9 cellular contexts compared by ENCODE assay signal in genomic region chr17:47275245-47275984, GRCh38. TPM values are rescaled to one million over a fixed set of nuclear protein-coding genes. Genes with fewer than 3 reads are reported as not detected.
A peak's percentile ranks its signal among the peaks of the same experiment; 100 is the strongest.
DNase-seq lines count a peak whose midpoint lies in the region; ATAC-seq and TF ChIP-seq lines count a peak whose summit lies in the region.
"Had no signal": no experiment of that assay in that cellular context is flagged by ENCODE, and none has a peak within 500 bp of the region (broad histone marks: within the 10 kb centered on the region; RNA-seq: fewer than 3 reads in every experiment).

No MANE protein-coding gene starts in this region.

- intact Hi-C loops in colonic mucosa (cut with DNase I): no loop called here

- peak in 1 of 2 donors; percentile 90 for TF ChIP-seq EP300 in tibial nerve (IDR thresholded peaks at IDR 0.05)

- H3K4me3 ChIP-seq in colonic mucosa: no peak overlapping the region
- no peak overlapping the region for H3K4me3 ChIP-seq in liver (ENCODE audit: low read depth in 1 of 3, low read length in 3 of 3)
- no peak overlapping the region for H3K4me3 ChIP-seq in tibial nerve

- no peak for TF ChIP-seq POLR2A in tibial nerve (IDR thresholded peaks at IDR 0.05)

- no peak for ATAC-seq in GM18519 (IDR thresholded peaks at IDR 0.05; ENCODE audit: low FRiP score, unreplicated experiment)

- TF ChIP-seq RAD21 in liver (IDR thresholded peaks at IDR 0.05): peak in 1 of 2 donors; percentile 47

- 39% methylated on average over 13 of the region's 13 CpGs for WGBS in liver
- 24 to 30% methylated on average over 13 of the region's 13 CpGs for WGBS in tibial nerve, 2 donors

- H3K9me3 ChIP-seq in colonic mucosa: no peaks in the 10 kb centered on the region
- H3K9me3 ChIP-seq in liver (ENCODE audit: control insufficient read depth in 4 of 4, low read length in 3 of 4): no peaks in the 10 kb centered on the region
- H3K9me3 ChIP-seq in tibial nerve: no peaks in the 10 kb centered on the region

- H3K4me1 ChIP-seq in colonic mucosa (peaks cover 7% of the 10 kb centered on the region), liver (ENCODE audit: control insufficient read depth in 4 of 4, insufficient read depth in 4 of 4, low read length in 3 of 4) (peaks cover 5 to 22% (median 13%) of the 10 kb centered on the region in 4 donors), tibial nerve (peaks cover 0 to 63% (median 48%) of the 10 kb centered on the region in 4 donors)

- in situ Hi-C loops in GM13977 (cut with MboI; ENCODE audit: low pct_unique_long_range_greater_than_20kb, low sequenced_read_pairs, unreplicated experiment): no loop called here

- H3K9ac ChIP-seq in colonic mucosa (ENCODE audit: low read depth in 2 of 2, low read length in 2 of 2): peak overlapping the region; percentile 14 to 27
- no peak overlapping the region for H3K9ac ChIP-seq in liver (ENCODE audit: low read depth in 1 of 2, low read length in 2 of 2)

- no peaks in the 10 kb centered on the region for H3K27me3 ChIP-seq in colonic mucosa
- no peaks in the 10 kb centered on the region for H3K27me3 ChIP-seq in liver (ENCODE audit: control insufficient read depth in 4 of 4, insufficient read depth in 4 of 4, low read length in 3 of 4)
- H3K27me3 ChIP-seq in tibial nerve: no peaks in the 10 kb centered on the region

- no peaks in the 10 kb centered on the region for H3K36me3 ChIP-seq in colonic mucosa
- no peaks in the 10 kb centered on the region for H3K36me3 ChIP-seq in liver (ENCODE audit: control insufficient read depth in 4 of 4, insufficient read depth in 3 of 4, low read depth in 1 of 4, low read length in 3 of 4)
- no peaks in the 10 kb centered on the region for H3K36me3 ChIP-seq in tibial nerve

- TF ChIP-seq CTCF in colonic mucosa (IDR thresholded peaks at IDR 0.05) (no peak), liver (IDR thresholded peaks at IDR 0.05; ENCODE audit: low read depth, low read length, missing input control) (no peak), tibial nerve (IDR thresholded peaks at IDR 0.05) (no peak), GM13977 (IDR thresholded peaks at IDR 0.05; ENCODE audit: extremely low read depth, insufficient read depth, missing control alignments) (no peak)

- H3K27ac ChIP-seq in colonic mucosa: peak overlapping the region; percentile 61
- peak overlapping the region; percentile 26 to 39 for H3K27ac ChIP-seq in liver (ENCODE audit: low read depth in 1 of 2, low read length in 2 of 2)
- peak overlapping the region; percentile 56 to 89 (median 80) for H3K27ac ChIP-seq in tibial nerve

- peak; percentile 28 for DNase-seq in LoVo (ENCODE audit: low spot score)
- peak; percentile 75 for DNase-seq in colonic mucosa
- DNase-seq in tibial nerve (ENCODE audit: low spot score in 2 of 2): peak; percentile 89 to 91
- DNase-seq in GM13977 (ENCODE audit: low spot score): no peak
- no peak for DNase-seq in activated CD4-positive, alpha-beta T cell treated with anti-CD3 and anti-CD28 coated beads for 1 hour
- no peak for DNase-seq in globus pallidus (ENCODE audit: low spot score)
- DNase-seq: activated CD4-positive, alpha-beta T cell treated with anti-CD3 and anti-CD28 coated beads for 48 hours had no signal

TF ChIP-seq in liver, 16 proteins besides CTCF, POLR2A, EP300 and RAD21:
- peak; percentile 14 for TF ChIP-seq NR2F2 (IDR thresholded peaks at IDR 0.05)
- peak; percentile 40 for TF ChIP-seq SP1 (IDR thresholded peaks at IDR 0.05)
- peak; percentile 46 to 51 for TF ChIP-seq RXRA (IDR thresholded peaks at IDR 0.05)
- TF ChIP-seq JUND (IDR thresholded peaks at IDR 0.05): no peak
- TF ChIP-seq REST (IDR thresholded peaks at IDR 0.05): peak; percentile 36
- TF ChIP-seq YY1 (IDR thresholded peaks at IDR 0.05): peak; percentile 36
- no peak for TF ChIP-seq EGR1 (IDR thresholded peaks at IDR 0.05; ENCODE audit: low read depth in 2 of 2)

RNA-seq across cellular contexts. Expression of gene ITGB3, which starts 21.8 kb away (rescaled TPM):
- total RNA-seq in colonic mucosa (10 to 100 TPM in 1 of 2 donors, 1 to 10 TPM in 1; 1.9 to 15.4 TPM), liver (10 to 100 TPM in 1 of 2 donors, 1 to 10 TPM in 1; 4.8 to 33.4 TPM), tibial nerve (10 to 100 TPM; 17.5 to 26.7 (median 22.1) TPM)
- polyA plus RNA-seq in liver: 1 to 10 TPM in 1 of 2 donors, under 1 TPM in 1; 0.47 to 2.8 TPM

RNA-seq across cellular contexts. Expression of gene EFCAB13, which starts 48.3 kb away (rescaled TPM):
- total RNA-seq in colonic mucosa (1 to 10 TPM; 2.6 to 3.2 TPM), liver (1 to 10 TPM; 2.0 to 2.6 TPM), tibial nerve (10 to 100 TPM in 2 of 4 donors, 1 to 10 TPM in 2; 6.5 to 15.1 (median 10.2) TPM)
- 1 to 10 TPM in 1 of 2 donors, under 1 TPM in 1; 0.80 to 2.9 TPM for polyA plus RNA-seq in liver

Comparison
In these comparisons a context has a peak if more than half of its experiments do, and no peak if none do; other contexts are left out.
1. DNase-seq: peak in LoVo (single experiment), colonic mucosa (single experiment) and tibial nerve (2 of 2); none in GM13977 (single experiment), activated CD4-positive, alpha-beta T cell treated with anti-CD3 and anti-CD28 coated beads for 1 hour (single experiment) and globus pallidus (single experiment).
2. H3K9ac ChIP-seq: peak in colonic mucosa (2 of 2); none in liver (0 of 2).
3. Peak in every context shown above with its lines, with median percentiles within 50 percentile points of each other: H3K27ac ChIP-seq.